ENCODE assay signal across 1 cellular context in the genomic region with DNA sequence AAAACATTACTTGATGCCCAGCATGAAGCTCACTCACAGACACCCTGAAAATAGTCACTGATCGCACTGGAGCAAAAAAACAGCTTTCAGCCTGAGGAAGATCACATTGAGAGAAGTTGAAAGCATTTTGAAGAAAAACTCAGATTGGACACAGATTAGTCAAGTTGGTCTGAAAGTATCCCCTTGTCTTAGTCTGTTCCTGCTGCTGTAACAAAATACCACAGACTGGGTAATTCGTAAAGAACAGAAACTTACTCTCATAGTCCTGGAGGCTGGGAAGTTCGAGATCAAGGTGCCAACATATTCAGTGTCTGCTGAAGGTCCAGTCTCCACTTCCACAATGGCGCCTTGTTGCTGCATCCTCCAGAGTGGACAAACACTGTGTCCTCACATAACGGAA.
TF ChIP-seq lines count a peak whose summit lies in the region.

No MANE protein-coding gene starts in this region.

TF ChIP-seq in IMR-90, 13 proteins besides CTCF, POLR2A, EP300 and RAD21:
- TF ChIP-seq FOS (IDR thresholded peaks at IDR 0.05; ENCODE audit: low read depth, low read length), result no peak
- TF ChIP-seq NFE2L2 (IDR thresholded peaks at IDR 0.05; ENCODE audit: low read depth, low read length), result no peak
- TF ChIP-seq, protein P1, sequence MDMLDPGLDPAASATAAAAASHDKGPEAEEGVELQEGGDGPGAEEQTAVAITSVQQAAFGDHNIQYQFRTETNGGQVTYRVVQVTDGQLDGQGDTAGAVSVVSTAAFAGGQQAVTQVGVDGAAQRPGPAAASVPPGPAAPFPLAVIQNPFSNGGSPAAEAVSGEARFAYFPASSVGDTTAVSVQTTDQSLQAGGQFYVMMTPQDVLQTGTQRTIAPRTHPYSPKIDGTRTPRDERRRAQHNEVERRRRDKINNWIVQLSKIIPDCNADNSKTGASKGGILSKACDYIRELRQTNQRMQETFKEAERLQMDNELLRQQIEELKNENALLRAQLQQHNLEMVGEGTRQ (IDR thresholded peaks at IDR 0.05; ENCODE audit: low read depth, low read length), result no peak
